In the genomic region with DNA sequence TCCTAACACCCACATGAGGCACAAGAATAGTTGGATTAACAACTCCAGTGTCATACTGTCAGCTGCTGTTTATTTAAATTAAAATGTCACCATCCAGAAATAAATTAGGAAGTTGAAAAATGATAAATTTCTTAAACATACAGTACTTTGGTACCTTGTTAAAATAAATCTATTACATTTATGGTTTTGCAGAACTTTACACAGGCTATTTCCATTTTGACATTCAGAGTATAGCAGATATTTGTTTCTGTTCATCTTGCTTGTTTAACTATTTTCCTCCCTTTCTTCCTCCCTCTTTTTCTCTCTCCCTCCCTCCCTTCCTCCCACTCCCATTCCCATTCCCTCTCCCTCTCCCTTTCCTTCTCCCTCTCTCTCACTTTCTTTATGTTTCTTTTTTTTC, we compare ENCODE assay signal across 31 cellular contexts.
A peak's percentile ranks its signal among the peaks of the same experiment; 100 is the strongest.
DNase-seq lines count a peak whose midpoint lies in the region; ATAC-seq, FAIRE-seq and TF ChIP-seq lines count a peak whose summit lies in the region.
"Had no signal": no experiment of that assay in that cellular context is flagged by ENCODE, and none has a peak within 500 bp of the region (broad histone marks: within the 10 kb centered on the region; RNA-seq: fewer than 3 reads in every experiment).

No MANE protein-coding gene starts in this region.

- no peak overlapping the region for H3K4me2 ChIP-seq in HepG2 (ENCODE audit: low read depth, low read length)
- H3K4me2 ChIP-seq in K562 (ENCODE audit: insufficient read depth, low read length): no peak overlapping the region
- H3K4me2 ChIP-seq: A549; BLaER1; BLaER1 treated with 17β-estradiol and CSF1 and Interleukin-3, amounts not matched to agents 10 nM and 100 nM had no signal

- H3K9me1 ChIP-seq in K562 (ENCODE audit: control insufficient read depth, insufficient read depth, low read length): no peaks in the 10 kb centered on the region

- H3K9me3 ChIP-seq in HepG2 (ENCODE audit: low read length) (peaks cover 24% of the 10 kb centered on the region), right lobe of liver (no peaks in the 10 kb centered on the region), K562 (replicated peaks; ENCODE audit: control insufficient read depth, insufficient read depth, low read depth, low read length) (no peaks in the 10 kb centered on the region)
- H3K9me3 ChIP-seq: A549; BE2C; BLaER1; BLaER1 treated with 17β-estradiol and CSF1 and Interleukin-3, amounts not matched to agents 10 nM and 100 nM; Caco-2 had no signal

- in situ Hi-C loops in HepG2 (cut with HindIII; ENCODE audit: extremely low pct_ligation_motif_present, low pct_unique_long_range_greater_than_20kb): no loop called here
- in situ Hi-C loops in K562 (cut with MboI): no loop called here

- H3K4me3 ChIP-seq in HepG2 (replicated peaks in 1 of 3; ENCODE audit: insufficient read depth in 1 of 3, low read depth in 2 of 3, low read length in 3 of 3) (no peak overlapping the region), right lobe of liver (no peak overlapping the region), K562 (no peak overlapping the region)
- H3K4me3 ChIP-seq: A549; BLaER1; BLaER1 treated with 17β-estradiol and CSF1 and Interleukin-3, amounts not matched to agents 10 nM and 100 nM had no signal

- H3K36me3 ChIP-seq in HepG2 (replicated peaks in 1 of 2; ENCODE audit: control insufficient read depth in 1 of 2, insufficient read depth in 2 of 2, low read length in 2 of 2) (no peaks in the 10 kb centered on the region), right lobe of liver (no peaks in the 10 kb centered on the region), K562 (ENCODE audit: control insufficient read depth, insufficient read depth, low read length) (no peaks in the 10 kb centered on the region)
- H3K36me3 ChIP-seq: BE2C; BLaER1; BLaER1 treated with 17β-estradiol and CSF1 and Interleukin-3, amounts not matched to agents 10 nM and 100 nM had no signal

- POLR2A ChIA-PET in HepG2 (lab: Yijun Ruan, JAX) (no interaction called here), K562 (lab: Yijun Ruan, JAX) (no interaction called here)

- H3K79me2 ChIP-seq in HepG2 (ENCODE audit: insufficient read depth, low read length) (no peaks in the 10 kb centered on the region), K562 (ENCODE audit: control insufficient read depth, insufficient read depth, low read length) (no peaks in the 10 kb centered on the region)

- FAIRE-seq in HepG2 (lab: Jason Lieb, UNC) (no peak), K562 (lab: Jason Lieb, UNC) (no peak)
- FAIRE-seq: A204.1, A549, D721Med had no signal

- no TSS peak for BruUV-seq in HepG2 (replicated peaks; lab: Mats Ljungman, UMichigan)
- no TSS peak for BruUV-seq in K562 (replicated peaks; lab: Mats Ljungman, UMichigan)

- no peak for ATAC-seq in HepG2
- no peak for ATAC-seq in right lobe of liver
- ATAC-seq in K562: no peak
- ATAC-seq in HG03565 (IDR thresholded peaks at IDR 0.05; ENCODE audit: unreplicated experiment): no peak
- ATAC-seq: A549; CD8-positive, alpha-beta T cell had no signal

- H4K20me1 ChIP-seq in HepG2 (ENCODE audit: insufficient read depth, low read length): no peaks in the 10 kb centered on the region
- no peaks in the 10 kb centered on the region for H4K20me1 ChIP-seq in K562 (replicated peaks; ENCODE audit: control insufficient read depth, insufficient read depth, low read length)
- H4K20me1 ChIP-seq: BLaER1; BLaER1 treated with 17β-estradiol and CSF1 and Interleukin-3, amounts not matched to agents 10 nM and 100 nM had no signal

- CTCF ChIA-PET in HepG2 (lab: Yijun Ruan, JAX; ENCODE audit: low intra/inter-chr PET ratio, low total read pairs) (no interaction called here), K562 (lab: Yijun Ruan, JAX; ENCODE audit: low intra/inter-chr PET ratio) (no interaction called here)

- TF ChIP-seq CTCF in HepG2 (CRISPR knock-in tag; IDR thresholded peaks at IDR 0.05) (no peak), right lobe of liver (IDR thresholded peaks at IDR 0.05) (no peak), K562 (IDR thresholded peaks at IDR 0.05 in 2 of 3, conservative IDR thresholded peaks at IDR 0.05 in 1 of 3; ENCODE audit: insufficient read depth in 2 of 3, low read depth in 1 of 3, low read length in 3 of 3) (no peak)

- TF ChIP-seq EP300 in HepG2 (IDR thresholded peaks at IDR 0.05; ENCODE audit: low read depth in 2 of 2, low read length in 2 of 2): no peak
- TF ChIP-seq EP300 in HepG2 (CRISPR knock-in tag; IDR thresholded peaks at IDR 0.05; ENCODE audit: borderline replicate concordance): no peak
- TF ChIP-seq EP300 in K562 (IDR thresholded peaks at IDR 0.05; ENCODE audit: low read length): no peak

- TF ChIP-seq POLR2A in HepG2 (IDR thresholded peaks at IDR 0.05; ENCODE audit: insufficient read depth in 1 of 2, low read depth in 2 of 2, low read length in 2 of 2) (no peak), right lobe of liver (IDR thresholded peaks at IDR 0.05) (no peak), K562 (conservative IDR thresholded peaks at IDR 0.05) (no peak)

- no peaks in the 10 kb centered on the region for H3K4me1 ChIP-seq in HepG2 (ENCODE audit: insufficient read depth, low read length)
- no peaks in the 10 kb centered on the region for H3K4me1 ChIP-seq in right lobe of liver
- H3K4me1 ChIP-seq in K562 (replicated peaks in 1 of 2; ENCODE audit: control insufficient read depth in 2 of 2, insufficient read depth in 2 of 2, low read length in 2 of 2): no peaks in the 10 kb centered on the region
- H3K4me1 ChIP-seq: A549, BE2C, BLaER1, Caco-2 had no signal

- DNase-seq in HepG2 (ENCODE audit: low spot score) (no peak), right lobe of liver (no peak), K562 (ENCODE audit: extremely low read depth in 1 of 4, low spot score in 3 of 4) (no peak)
- DNase-seq: 8988T; ACHN; AML-193; BE2C; C1 segment of cervical spinal cord; Caco-2; Calu3; CD4-positive, alpha-beta memory T cell; CD4-positive, alpha-beta T cell; CD4-positive, CD25-positive, alpha-beta regulatory T cell; CD8-positive, alpha-beta memory T cell; CD8-positive, alpha-beta T cell; COR-L47; DMS 273 treated with DMSO at 0.1 percent for 48 hours; DMS153; DMS53; DMS79; DMS79 treated with DMSO at 0.1 percent for 48 hours; DND-41; EL had no signal

- H3K27ac ChIP-seq in HepG2 (ENCODE audit: extremely low read length, insufficient read depth, low read length): no peak overlapping the region
- H3K27ac ChIP-seq in right lobe of liver: no peak overlapping the region
- H3K27ac ChIP-seq in K562 (ENCODE audit: extremely low read depth, low read depth, low read length): no peak overlapping the region
- H3K27ac ChIP-seq: 22Rv1; A549; BLaER1; BLaER1 treated with 17β-estradiol and CSF1 and Interleukin-3, amounts not matched to agents 10 nM and 100 nM; C4-2B had no signal

- H3K9ac ChIP-seq in HepG2 (ENCODE audit: insufficient read depth, low read depth, low read length): no peak overlapping the region
- no peak overlapping the region for H3K9ac ChIP-seq in K562 (ENCODE audit: insufficient read depth in 1 of 2, low read depth in 2 of 2, low read length in 2 of 2)
- H3K9ac ChIP-seq: BLaER1; BLaER1 treated with 17β-estradiol and CSF1 and Interleukin-3, amounts not matched to agents 10 nM and 100 nM had no signal

- TF ChIP-seq RAD21 in HepG2 (CRISPR knock-in tag; IDR thresholded peaks at IDR 0.05) (no peak), K562 (CRISPR knock-in tag; conservative IDR thresholded peaks at IDR 0.05 in 1 of 2, IDR thresholded peaks at IDR 0.05 in 1 of 2) (no peak)

- intact Hi-C loops in HepG2 (cut with micrococcal nuclease; ENCODE audit: unreplicated experiment) (no loop called here), right lobe of liver (cut with DNase I) (no loop called here), K562 (cut with micrococcal nuclease) (no loop called here)

- H3K27me3 ChIP-seq in HepG2 (ENCODE audit: control insufficient read depth in 1 of 2, insufficient read depth in 2 of 2, low read length in 2 of 2): no peaks in the 10 kb centered on the region
- no peaks in the 10 kb centered on the region for H3K27me3 ChIP-seq in right lobe of liver
- H3K27me3 ChIP-seq in K562 (ENCODE audit: control insufficient read depth in 2 of 2, insufficient read depth in 2 of 2, low read length in 2 of 2): no peaks in the 10 kb centered on the region
- H3K27me3 ChIP-seq: BE2C; BLaER1; BLaER1 treated with 17β-estradiol and CSF1 and Interleukin-3, amounts not matched to agents 10 nM and 100 nM had no signal

- H2AFZ ChIP-seq in HepG2 (ENCODE audit: low read length) (no peak overlapping the region), K562 (ENCODE audit: low read depth, low read length) (no peak overlapping the region)

TF ChIP-seq in HepG2, 621 proteins besides CTCF, POLR2A, EP300 and RAD21 (continues in another document):
- TF ChIP-seq, protein P1, sequence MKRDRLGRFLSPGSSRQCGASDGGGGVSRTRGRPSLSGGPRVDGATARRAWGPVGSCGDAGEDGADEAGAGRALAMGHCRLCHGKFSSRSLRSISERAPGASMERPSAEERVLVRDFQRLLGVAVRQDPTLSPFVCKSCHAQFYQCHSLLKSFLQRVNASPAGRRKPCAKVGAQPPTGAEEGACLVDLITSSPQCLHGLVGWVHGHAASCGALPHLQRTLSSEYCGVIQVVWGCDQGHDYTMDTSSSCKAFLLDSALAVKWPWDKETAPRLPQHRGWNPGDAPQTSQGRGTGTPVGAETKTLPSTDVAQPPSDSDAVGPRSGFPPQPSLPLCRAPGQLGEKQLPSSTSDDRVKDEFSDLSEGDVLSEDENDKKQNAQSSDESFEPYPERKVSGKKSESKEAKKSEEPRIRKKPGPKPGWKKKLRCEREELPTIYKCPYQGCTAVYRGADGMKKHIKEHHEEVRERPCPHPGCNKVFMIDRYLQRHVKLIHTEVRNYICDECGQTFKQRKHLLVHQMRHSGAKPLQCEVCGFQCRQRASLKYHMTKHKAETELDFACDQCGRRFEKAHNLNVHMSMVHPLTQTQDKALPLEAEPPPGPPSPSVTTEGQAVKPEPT (CRISPR knock-in tag; IDR thresholded peaks at IDR 0.05; ENCODE audit: low read depth): no peak
- peak; percentile 95 for TF ChIP-seq HNRNPK (IDR thresholded peaks at IDR 0.05; ENCODE audit: low read depth, low read length, poor library complexity, severe bottlenecking)

TF ChIP-seq in K562, 482 proteins besides CTCF, POLR2A, EP300 and RAD21 (continues in another document):
- TF ChIP-seq KLF1 (tag; IDR thresholded peaks at IDR 0.05) (no peak), ZNF41 (CRISPR knock-in tag; conservative IDR thresholded peaks at IDR 0.05) (no peak)
